13 cellular contexts compared by ENCODE assay signal in genomic region chr7:4689668-4690067, GRCh38. TPM values are rescaled to one million over a fixed set of nuclear protein-coding genes. Genes with fewer than 3 reads are reported as not detected.
DNase-seq lines count a peak whose midpoint lies in the region; ATAC-seq and TF ChIP-seq lines count a peak whose summit lies in the region.
"Had no signal": no experiment of that assay in that cellular context is flagged by ENCODE, and none has a peak within 500 bp of the region (broad histone marks: within the 10 kb centered on the region; RNA-seq: fewer than 3 reads in every experiment).

No MANE protein-coding gene starts in this region.

- H3K4me1 Mint-ChIP-seq in activated B cell treated with CpG ODN at 0.5 μM for 24 hours = peaks cover 78% of the 10 kb centered on the region

- DNase-seq in AG10803 (ENCODE audit: low read depth) (no peak), activated B cell treated with CpG ODN at 0.5 μM for 24 hours (no peak), NCI-H748 (lab: John Stamatoyannopoulos, UW; ENCODE audit: unreplicated experiment) (no peak), NCI-H1694 (lab: John Stamatoyannopoulos, UW) (no peak)
- no peak for DNase-seq in activated effector memory CD4-positive, alpha-beta T cell treated with anti-CD3 and anti-CD28 coated beads, Interleukin-2, amount 50 U/mL, for 16 hours
- DNase-seq in stimulated activated CD4-positive, alpha-beta T cell treated with anti-CD3 and anti-CD28 coated beads, Interleukin-2, amount 100 ng/mL, for 24 hours = no peak
- DNase-seq: foreskin fibroblast, retina, WERI-Rb-1 had no signal

- intact Hi-C loops in activated B cell treated with CpG ODN at 0.5 μM for 24 hours (cut with micrococcal nuclease) = no loop called here

- H3K27me3 Mint-ChIP-seq in activated B cell treated with CpG ODN at 0.5 μM for 24 hours = no peaks in the 10 kb centered on the region

- H3K27me3 ChIP-seq in muscle layer of duodenum (ENCODE audit: low read depth, low read length) = no peaks in the 10 kb centered on the region
- H3K27me3 ChIP-seq: left lung had no signal

- TF ChIP-seq CTCF in AG10803 (conservative IDR thresholded peaks at IDR 0.05; ENCODE audit: low read length) (no peak), activated B cell treated with CpG ODN at 0.5 μM for 24 hours (IDR thresholded peaks at IDR 0.05) (no peak)

- H3K4me3 ChIP-seq in AG10803 (ENCODE audit: low read length) (peak overlapping the region; percentile 45), muscle layer of duodenum (ENCODE audit: low read depth in 1 of 2, low read length in 2 of 2) (peak overlapping the region; percentile 14 to 17)
- H3K4me3 ChIP-seq: K562, left lung had no signal

- peak overlapping the region; percentile 52 for H3K4me3 Mint-ChIP-seq in activated B cell treated with CpG ODN at 0.5 μM for 24 hours

- CTCF ChIA-PET in activated B cell treated with CpG ODN at 0.5 μM for 24 hours (lab: Charles Lee) = interaction anchor here (0.8 kb wide), 1 partner anchor 48 kb away, joined by 3 read pairs; no protein-coding TSS in a partner anchor

- H3K4me1 ChIP-seq in muscle layer of duodenum (ENCODE audit: control insufficient read depth in 1 of 2, insufficient read depth in 2 of 2, low read length in 2 of 2) = peaks cover 0 to 46% of the 10 kb centered on the region in 2 donors

- H3K27ac ChIP-seq in muscle layer of duodenum (ENCODE audit: low read length) = no peak overlapping the region
- H3K27ac ChIP-seq: left lung, WERI-Rb-1 had no signal

- no peaks in the 10 kb centered on the region for H3K36me3 ChIP-seq in muscle layer of duodenum (ENCODE audit: control insufficient read depth in 1 of 2, insufficient read depth in 2 of 2, low read length in 2 of 2)
- H3K36me3 ChIP-seq: left lung had no signal

- POLR2A ChIA-PET in activated B cell treated with CpG ODN at 0.5 μM for 24 hours (lab: Charles Lee) = interaction anchor here (0.7 to 2.3 kb wide), 3 partner anchors 23 to 1890 kb away, joined by 3 to 13 read pairs (median 3); no protein-coding TSS in a partner anchor

- no peaks in the 10 kb centered on the region for H3K9me3 ChIP-seq in muscle layer of duodenum (ENCODE audit: control insufficient read depth in 1 of 2, low read length in 2 of 2)
- H3K9me3 ChIP-seq: left lung had no signal

- H3K36me3 Mint-ChIP-seq in activated B cell treated with CpG ODN at 0.5 μM for 24 hours (ENCODE audit: low read depth) = peaks cover 15% of the 10 kb centered on the region

- no peaks in the 10 kb centered on the region for H3K9me3 Mint-ChIP-seq in activated B cell treated with CpG ODN at 0.5 μM for 24 hours

- ATAC-seq in GM21447 (IDR thresholded peaks at IDR 0.05; ENCODE audit: unreplicated experiment) = peak; percentile 56
- ATAC-seq in activated B cell treated with CpG ODN at 0.5 μM for 24 hours (ENCODE audit: low read depth) = peak; percentile 65
- ATAC-seq: K562, left lung had no signal

- H3K27ac Mint-ChIP-seq in activated B cell treated with CpG ODN at 0.5 μM for 24 hours = peak overlapping the region; percentile 21

RNA-seq across cellular contexts. Expression of gene FOXK1, which starts 7.6 kb away (rescaled TPM):
- total RNA-seq in activated B cell treated with CpG ODN at 0.5 μM for 24 hours = 37.5 and 42.7 TPM in 2 replicates
